ENCODE assay signal across 26 cellular contexts in the genomic region with DNA sequence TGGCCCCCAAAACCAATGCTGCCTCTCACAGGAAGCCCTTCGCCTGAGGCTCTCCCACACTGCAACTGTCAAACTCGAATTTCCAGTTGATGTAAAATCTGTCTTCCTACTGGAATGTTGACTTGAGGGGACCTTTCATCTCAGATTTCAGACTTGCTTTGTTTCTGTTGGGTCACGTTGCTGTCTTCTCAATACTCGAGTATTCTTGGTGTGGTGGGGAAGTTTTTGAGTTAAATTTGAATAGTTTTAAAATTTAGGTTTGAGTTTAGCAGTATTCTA. TPM values are rescaled to one million over a fixed set of nuclear protein-coding genes. Genes with fewer than 3 reads are reported as not detected.
"Had no signal": no experiment of that assay in that cellular context is flagged by ENCODE, and none has a peak within 500 bp of the region (broad histone marks: within the 10 kb centered on the region; RNA-seq: fewer than 3 reads in every experiment).

No MANE protein-coding gene starts in this region.

- DNase-seq: activated B cell treated with CpG ODN at 0.5 μM for 24 hours; activated CD4-positive, alpha-beta T cell treated with anti-CD3 and anti-CD28 coated beads for 4 hours; activated CD4-positive, alpha-beta T cell treated with anti-CD3 and anti-CD28 coated beads, Interleukin-2, amount 50 U/mL, for 48 hours; activated CD8-positive, alpha-beta memory T cell treated with anti-CD3 and anti-CD28 coated beads, Interleukin-2, amount 50 U/mL, for 48 hours; activated naive CD4-positive, alpha-beta T cell treated with anti-CD3 and anti-CD28 coated beads for 36 hours; activated naive CD8-positive, alpha-beta T cell treated with anti-CD3 and anti-CD28 coated beads, Interleukin-2, amount 10 ng/mL, durations not matched to agents 7 days and 5 days; activated T-cell treated with anti-CD3 and anti-CD28 coated beads, Interleukin-2, amount 50 U/mL, for 4 hours; amniotic stem cell; colonic mucosa; effector memory CD8-positive, alpha-beta T cell; esophagus squamous epithelium; gastrocnemius medialis; hypothalamus; left ventricle myocardium superior; mammary epithelial cell; midbrain; natural killer cell; psoas muscle; stimulated activated CD4-positive, alpha-beta T cell treated with anti-CD3 and anti-CD28 coated beads, Interleukin-4, amount 100 ng/mL, for 24 hours; uterus had no signal

- H3K4me1 ChIP-seq: gastrocnemius medialis, psoas muscle, uterus had no signal

- H3K27me3 Mint-ChIP-seq: activated B cell treated with CpG ODN at 0.5 μM for 24 hours; activated naive CD8-positive, alpha-beta T cell treated with anti-CD3 and anti-CD28 coated beads, Interleukin-2, amount 10 ng/mL, durations not matched to agents 7 days and 5 days; stimulated activated naive CD8-positive, alpha-beta T cell treated with anti-CD3 and anti-CD28 coated beads, Interleukin-15, Interleukin-2, amounts not matched to agents 100 ng/mL and 50 ng/mL, for 24 hours had no signal

- H3K27me3 ChIP-seq: breast epithelium, colonic mucosa, dorsolateral prefrontal cortex, esophagus squamous epithelium, gastrocnemius medialis, right atrium auricular region, tibial nerve, uterus had no signal

- H3K36me3 ChIP-seq: breast epithelium, colonic mucosa, esophagus squamous epithelium, gastrocnemius medialis, right atrium auricular region, tibial nerve, uterus had no signal

- H3K27ac Mint-ChIP-seq: activated B cell treated with CpG ODN at 0.5 μM for 24 hours; activated naive CD4-positive, alpha-beta T cell treated with anti-CD3 and anti-CD28 coated beads for 36 hours; activated naive CD8-positive, alpha-beta T cell treated with anti-CD3 and anti-CD28 coated beads, Interleukin-2, amount 10 ng/mL, durations not matched to agents 7 days and 5 days; activated T-helper 2 cell treated with anti-CD3 and anti-CD28 coated beads, Interferon-gamma antibody, Interleukin-2, Interleukin-4, amounts not matched to agents 10 μg/mL and 5 μg/mL and 100 μg/mL, durations not matched to agents 14 hours and 24 hours and 36 hours; effector memory CD8-positive, alpha-beta T cell; natural killer cell; stimulated activated naive CD8-positive, alpha-beta T cell treated with anti-CD3 and anti-CD28 coated beads, Interleukin-15, Interleukin-2, amounts not matched to agents 100 ng/mL and 50 ng/mL, for 24 hours had no signal

- H3K4me3 Mint-ChIP-seq: activated B cell treated with CpG ODN at 0.5 μM for 24 hours; activated naive CD4-positive, alpha-beta T cell treated with anti-CD3 and anti-CD28 coated beads for 36 hours; activated naive CD8-positive, alpha-beta T cell treated with anti-CD3 and anti-CD28 coated beads, Interleukin-2, amount 10 ng/mL, durations not matched to agents 7 days and 5 days; activated T-cell treated with anti-CD3 and anti-CD28 coated beads, Interleukin-2, amount 50 U/mL, for 4 hours; effector memory CD8-positive, alpha-beta T cell; natural killer cell; stimulated activated naive CD8-positive, alpha-beta T cell treated with anti-CD3 and anti-CD28 coated beads, Interleukin-15, Interleukin-2, amounts not matched to agents 100 ng/mL and 50 ng/mL, for 24 hours had no signal

- H3K9me3 Mint-ChIP-seq: activated B cell treated with CpG ODN at 0.5 μM for 24 hours; activated naive CD4-positive, alpha-beta T cell treated with anti-CD3 and anti-CD28 coated beads for 36 hours; activated naive CD8-positive, alpha-beta T cell treated with anti-CD3 and anti-CD28 coated beads, Interleukin-2, amount 10 ng/mL, durations not matched to agents 7 days and 5 days; activated T-cell treated with anti-CD3 and anti-CD28 coated beads, Interleukin-2, amount 50 U/mL, for 4 hours; activated T-helper 2 cell treated with anti-CD3 and anti-CD28 coated beads, Interferon-gamma antibody, Interleukin-2, Interleukin-4, amounts not matched to agents 10 μg/mL and 5 μg/mL and 100 μg/mL, durations not matched to agents 14 hours and 24 hours and 36 hours; effector memory CD8-positive, alpha-beta T cell; natural killer cell; stimulated activated naive CD8-positive, alpha-beta T cell treated with anti-CD3 and anti-CD28 coated beads, Interleukin-15, Interleukin-2, amounts not matched to agents 100 ng/mL and 50 ng/mL, for 24 hours had no signal

- H3K4me3 ChIP-seq: breast epithelium, colonic mucosa, dorsolateral prefrontal cortex, esophagus squamous epithelium, gastrocnemius medialis, psoas muscle, right atrium auricular region, tibial nerve, uterus had no signal

- H3K36me3 Mint-ChIP-seq: activated naive CD8-positive, alpha-beta T cell treated with anti-CD3 and anti-CD28 coated beads, Interleukin-2, amount 10 ng/mL, durations not matched to agents 7 days and 5 days; natural killer cell had no signal

- H3K27ac ChIP-seq: colonic mucosa, esophagus squamous epithelium, gastrocnemius medialis, psoas muscle, right atrium auricular region, tibial nerve, uterus had no signal

- H3K4me1 Mint-ChIP-seq: activated B cell treated with CpG ODN at 0.5 μM for 24 hours; activated naive CD8-positive, alpha-beta T cell treated with anti-CD3 and anti-CD28 coated beads, Interleukin-2, amount 10 ng/mL, durations not matched to agents 7 days and 5 days; natural killer cell had no signal

- H3K9me3 ChIP-seq: breast epithelium, colonic mucosa, esophagus squamous epithelium, gastrocnemius medialis, psoas muscle, right atrium auricular region, tibial nerve, uterus had no signal

RNA-seq across cellular contexts. Expression of gene AGAP1, which starts 50.8 kb away (rescaled TPM):
- total RNA-seq: activated B cell treated with CpG ODN at 0.5 μM for 24 hours had no signal
